Comparison of ENCODE assay signal across 8 cellular contexts in genomic region chr3:9302425-9303181, GRCh38. TPM values are rescaled to one million over a fixed set of nuclear protein-coding genes. Genes with fewer than 3 reads are reported as not detected.
DNase-seq lines count a peak whose midpoint lies in the region; ATAC-seq and TF ChIP-seq lines count a peak whose summit lies in the region.

No MANE protein-coding gene starts in this region.

- no peaks in the 10 kb centered on the region for H3K9me3 ChIP-seq in Karpas-422 (ENCODE audit: low read length)
- H3K9me3 ChIP-seq in neural progenitor cell (ENCODE audit: low read depth) = no peaks in the 10 kb centered on the region
- no peaks in the 10 kb centered on the region for H3K9me3 ChIP-seq in stomach smooth muscle (ENCODE audit: control insufficient read depth in 2 of 2, low read length in 2 of 2)

- intact Hi-C loops in Calu3 (cut with micrococcal nuclease; ENCODE audit: unreplicated experiment) = loop anchor here (1.0 kb wide), 2 partner anchors 314 to 331 kb away; no protein-coding TSS in a partner anchor

- peak; percentile 85 for DNase-seq in Calu3
- DNase-seq in Karpas-422 = peak; percentile 92
- DNase-seq in SHP77 (lab: John Stamatoyannopoulos, UW) = peak; percentile 52 to 76
- peak; percentile 74 for DNase-seq in activated gamma-delta T cell treated with Interleukin-2 at 50 U/mL for 16 hours
- peak; percentile 84 to 92 for DNase-seq in foreskin keratinocyte
- peak; percentile 94 for DNase-seq in neural progenitor cell (ENCODE audit: low spot score)

- H3K4me1 ChIP-seq in Karpas-422 (ENCODE audit: low read length) = no peaks in the 10 kb centered on the region
- H3K4me1 ChIP-seq in foreskin keratinocyte = peaks cover 15% of the 10 kb centered on the region
- H3K4me1 ChIP-seq in neural progenitor cell = peaks cover 29% of the 10 kb centered on the region
- peaks cover 9% of the 10 kb centered on the region for H3K4me1 ChIP-seq in stomach smooth muscle (ENCODE audit: control insufficient read depth, insufficient read depth, low read length)

- H3K9ac ChIP-seq in Karpas-422 (ENCODE audit: low read length) (no peak overlapping the region), neural progenitor cell (no peak overlapping the region), stomach smooth muscle (ENCODE audit: low read length in 2 of 2) (no peak overlapping the region)

- H3K9me3 Mint-ChIP-seq in Calu3 (ENCODE audit: low read depth, unreplicated experiment) (peaks cover 6% of the 10 kb centered on the region), neural progenitor cell (peaks cover 7% of the 10 kb centered on the region)

- BruUV-seq in Calu3 (replicated peaks; lab: Mats Ljungman, UMichigan) = no TSS peak

- H3K27me3 ChIP-seq in Karpas-422 (ENCODE audit: low read length) (no peaks in the 10 kb centered on the region), foreskin keratinocyte (no peaks in the 10 kb centered on the region), neural progenitor cell (peaks cover 7% of the 10 kb centered on the region), stomach smooth muscle (ENCODE audit: control insufficient read depth in 1 of 2, insufficient read depth in 2 of 2, low read length in 2 of 2) (peaks cover 0 to 3% of the 10 kb centered on the region in 2 donors)

- H3K4me3 Mint-ChIP-seq in Calu3 (ENCODE audit: low read depth, unreplicated experiment) (no peak overlapping the region), neural progenitor cell (peak overlapping the region; percentile 76)

- H3K4me2 ChIP-seq in Karpas-422 (ENCODE audit: low read depth, low read length, poor library complexity, severe bottlenecking) = no peak overlapping the region
- peak overlapping the region; percentile 81 for H3K4me2 ChIP-seq in neural progenitor cell

- TF ChIP-seq CTCF in Calu3 (IDR thresholded peaks at IDR 0.05; ENCODE audit: unreplicated experiment) (peak; percentile 86), foreskin keratinocyte (conservative IDR thresholded peaks at IDR 0.05) (peak; percentile 99), neural progenitor cell (IDR thresholded peaks at IDR 0.05) (peak; percentile 91)

- no peaks in the 10 kb centered on the region for H4K20me1 ChIP-seq in Karpas-422 (ENCODE audit: insufficient read depth, low read depth, low read length)
- no peaks in the 10 kb centered on the region for H4K20me1 ChIP-seq in neural progenitor cell (ENCODE audit: low read depth)

- H3K36me3 Mint-ChIP-seq in Calu3 (ENCODE audit: insufficient read depth, unreplicated experiment) = no peaks in the 10 kb centered on the region
- peaks cover 5% of the 10 kb centered on the region for H3K36me3 Mint-ChIP-seq in neural progenitor cell

- H3K79me2 ChIP-seq in Karpas-422 (ENCODE audit: low read length) (no peaks in the 10 kb centered on the region), neural progenitor cell (ENCODE audit: low read depth) (no peaks in the 10 kb centered on the region)

- H3K9me2 ChIP-seq in Karpas-422 (replicated peaks; ENCODE audit: insufficient read depth, low read length) = no peaks in the 10 kb centered on the region

- no peak overlapping the region for H2AFZ ChIP-seq in Karpas-422 (ENCODE audit: low read length)
- peak overlapping the region; percentile 84 for H2AFZ ChIP-seq in neural progenitor cell (replicated peaks)

- H3K4me3 ChIP-seq in Karpas-422 (ENCODE audit: low read length) (no peak overlapping the region), neural progenitor cell (peak overlapping the region; percentile 43), stomach smooth muscle (ENCODE audit: low read length in 2 of 2) (peak overlapping the region; percentile 42 to 67)

- H3K4me1 Mint-ChIP-seq in Calu3 (ENCODE audit: low read depth, unreplicated experiment) (peaks cover 7% of the 10 kb centered on the region), neural progenitor cell (peaks cover 41% of the 10 kb centered on the region)

- CTCF ChIA-PET in Calu3 (lab: Charles Lee) = interaction anchor here (1.0 to 1.5 kb wide), 6 partner anchors 53 to 533 kb away, joined by 3 to 8 read pairs (median 5); partner anchors contain the start of genes OXTR and SRGAP3

- H3K27me3 Mint-ChIP-seq in Calu3 (ENCODE audit: unreplicated experiment) = peaks cover 17% of the 10 kb centered on the region
- peaks cover 7% of the 10 kb centered on the region for H3K27me3 Mint-ChIP-seq in neural progenitor cell (ENCODE audit: insufficient read depth, low read depth)

- peaks cover 10% of the 10 kb centered on the region for H3F3A ChIP-seq in neural progenitor cell (ENCODE audit: low read depth)

- peak; percentile 92 for ATAC-seq in GM21515 (IDR thresholded peaks at IDR 0.05; ENCODE audit: unreplicated experiment)
- peak; percentile 94 for ATAC-seq in foreskin keratinocyte

- no peak overlapping the region for H3K27ac ChIP-seq in Karpas-422 (ENCODE audit: low read length)
- H3K27ac ChIP-seq in foreskin keratinocyte = peak overlapping the region; percentile 74
- H3K27ac ChIP-seq in neural progenitor cell = no peak overlapping the region
- no peak overlapping the region for H3K27ac ChIP-seq in stomach smooth muscle (ENCODE audit: low read length)

- no peak overlapping the region for H3K27ac Mint-ChIP-seq in Calu3 (ENCODE audit: unreplicated experiment)
- peak overlapping the region; percentile 84 for H3K27ac Mint-ChIP-seq in neural progenitor cell

- no peaks in the 10 kb centered on the region for H3K36me3 ChIP-seq in Karpas-422 (ENCODE audit: insufficient read depth, low read length)
- no peaks in the 10 kb centered on the region for H3K36me3 ChIP-seq in neural progenitor cell
- no peaks in the 10 kb centered on the region for H3K36me3 ChIP-seq in stomach smooth muscle (ENCODE audit: control insufficient read depth in 2 of 2, insufficient read depth in 2 of 2, low read length in 2 of 2)

RNA-seq across cellular contexts. Expression of gene SRGAP3, which starts 53.2 kb away (rescaled TPM):
- total RNA-seq in Calu3 (2022) (8.2 and 9.7 TPM in 2 replicates), foreskin keratinocyte (16.2 and 17.9 TPM in 2 replicates), neural progenitor cell (ENCODE audit: low replicate concordance) (35.7 and 59.3 TPM in 2 replicates)
- 1.3 and 1.7 TPM in 2 replicates for total RNA-seq in Karpas-422 (2014; rRNA removed; shearing (Covaris generic); ENCODE audit: low replicate concordance)
- 4.4 and 5.0 TPM in 2 replicates for polyA plus RNA-seq in foreskin keratinocyte
